10 cellular contexts compared by ENCODE assay signal in genomic region chr14:38207830-38208815, GRCh38. TPM values are rescaled to one million over a fixed set of nuclear protein-coding genes. Genes with fewer than 3 reads are reported as not detected.
DNase-seq lines count a peak whose midpoint lies in the region; ATAC-seq and TF ChIP-seq lines count a peak whose summit lies in the region.
"Had no signal": no experiment of that assay in that cellular context is flagged by ENCODE, and none has a peak within 500 bp of the region (broad histone marks: within the 10 kb centered on the region; RNA-seq: fewer than 3 reads in every experiment).

A gene with protein sequence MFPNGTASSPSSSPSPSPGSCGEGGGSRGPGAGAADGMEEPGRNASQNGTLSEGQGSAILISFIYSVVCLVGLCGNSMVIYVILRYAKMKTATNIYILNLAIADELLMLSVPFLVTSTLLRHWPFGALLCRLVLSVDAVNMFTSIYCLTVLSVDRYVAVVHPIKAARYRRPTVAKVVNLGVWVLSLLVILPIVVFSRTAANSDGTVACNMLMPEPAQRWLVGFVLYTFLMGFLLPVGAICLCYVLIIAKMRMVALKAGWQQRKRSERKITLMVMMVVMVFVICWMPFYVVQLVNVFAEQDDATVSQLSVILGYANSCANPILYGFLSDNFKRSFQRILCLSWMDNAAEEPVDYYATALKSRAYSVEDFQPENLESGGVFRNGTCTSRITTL (plus strand): TSS chr14:38207904. CDS start chr14:38209390, 1,486 bp downstream.

- no peak for TF ChIP-seq POLR2A in lower leg skin (IDR thresholded peaks at IDR 0.05)

- no peak for ATAC-seq in activated CD8-positive, alpha-beta memory T cell treated with anti-CD3 and anti-CD28 coated beads, Interleukin-2, amount 10 ng/mL, durations not matched to agents 7 days and 5 days
- ATAC-seq in central memory CD8-positive, alpha-beta T cell (replicated peaks; ENCODE audit: extremely low read depth, poor library complexity, severe bottlenecking): no peak

- H3K4me3 ChIP-seq in lower leg skin (ENCODE audit: low read depth, poor library complexity, severe bottlenecking): peak within 1 kb of the TSS; percentile 11

- peak within 1 kb of the TSS; percentile 25 for H3K27ac Mint-ChIP-seq in activated CD8-positive, alpha-beta memory T cell treated with anti-CD3 and anti-CD28 coated beads, Interleukin-2, amount 10 ng/mL, durations not matched to agents 7 days and 5 days
- H3K27ac Mint-ChIP-seq in central memory CD8-positive, alpha-beta T cell (ENCODE audit: low read depth): no peak within 1 kb of the TSS
- H3K27ac Mint-ChIP-seq in type B pancreatic cell: peak within 1 kb of the TSS; percentile 77

- CTCF ChIA-PET in activated CD8-positive, alpha-beta memory T cell treated with anti-CD3 and anti-CD28 coated beads, Interleukin-2, amount 10 ng/mL, durations not matched to agents 7 days and 5 days (lab: Charles Lee): interaction anchor here (1.1 kb wide), 1 partner anchor 11 kb away, joined by 3 read pairs; no protein-coding TSS in a partner anchor

- peaks cover 3% of the 10 kb centered on the region for H3K9me3 Mint-ChIP-seq in activated CD8-positive, alpha-beta memory T cell treated with anti-CD3 and anti-CD28 coated beads, Interleukin-2, amount 10 ng/mL, durations not matched to agents 7 days and 5 days (ENCODE audit: low read depth)
- H3K9me3 Mint-ChIP-seq in central memory CD8-positive, alpha-beta T cell: no peaks in the 10 kb centered on the region
- H3K9me3 Mint-ChIP-seq in type B pancreatic cell: no peaks in the 10 kb centered on the region

- H3K4me1 Mint-ChIP-seq in activated CD8-positive, alpha-beta memory T cell treated with anti-CD3 and anti-CD28 coated beads, Interleukin-2, amount 10 ng/mL, durations not matched to agents 7 days and 5 days: peaks cover 7% of the 10 kb centered on the region
- H3K4me1 Mint-ChIP-seq in central memory CD8-positive, alpha-beta T cell: peaks cover 25% of the 10 kb centered on the region
- H3K4me1 Mint-ChIP-seq in type B pancreatic cell (ENCODE audit: unreplicated experiment): peaks cover 10% of the 10 kb centered on the region

- H3K27me3 Mint-ChIP-seq in activated CD8-positive, alpha-beta memory T cell treated with anti-CD3 and anti-CD28 coated beads, Interleukin-2, amount 10 ng/mL, durations not matched to agents 7 days and 5 days: peaks cover 70% of the 10 kb centered on the region
- peaks cover 76% of the 10 kb centered on the region for H3K27me3 Mint-ChIP-seq in central memory CD8-positive, alpha-beta T cell
- peaks cover 84% of the 10 kb centered on the region for H3K27me3 Mint-ChIP-seq in type B pancreatic cell

- no peak within 1 kb of the TSS for H3K4me3 Mint-ChIP-seq in activated CD8-positive, alpha-beta memory T cell treated with anti-CD3 and anti-CD28 coated beads, Interleukin-2, amount 10 ng/mL, durations not matched to agents 7 days and 5 days
- H3K4me3 Mint-ChIP-seq in central memory CD8-positive, alpha-beta T cell: peak within 1 kb of the TSS; percentile 16
- peak within 1 kb of the TSS; percentile 88 for H3K4me3 Mint-ChIP-seq in type B pancreatic cell

- intact Hi-C loops in lower leg skin (cut with DNase I; ENCODE audit: low total_unique reads): no loop called here

- WGBS in lower leg skin, 2 donors: 0 to 3% methylated on average over 36 to 39 of the region's 51 CpGs

- DNase-seq in activated CD8-positive, alpha-beta memory T cell treated with anti-CD3 and anti-CD28 coated beads, Interleukin-2, amount 10 ng/mL, durations not matched to agents 7 days and 5 days: no peak
- no peak for DNase-seq in activated CD8-positive, alpha-beta memory T cell treated with anti-CD3 and anti-CD28 coated beads, Interleukin-2, amount 50 U/mL, for 48 hours
- DNase-seq in central memory CD8-positive, alpha-beta T cell (ENCODE audit: low spot score in 2 of 2): no peak
- DNase-seq in lower leg skin (ENCODE audit: low spot score in 2 of 2) (no peak), type B pancreatic cell (ENCODE audit: extremely low spot score, unreplicated experiment) (no peak), NCI-H1436 (lab: John Stamatoyannopoulos, UW) (no peak), T1000 (lab: John Stamatoyannopoulos, UW) (no peak), A172 (ENCODE audit: low spot score) (no peak)
- DNase-seq: DND-41 had no signal

- peaks cover 3% of the 10 kb centered on the region for H3K36me3 Mint-ChIP-seq in activated CD8-positive, alpha-beta memory T cell treated with anti-CD3 and anti-CD28 coated beads, Interleukin-2, amount 10 ng/mL, durations not matched to agents 7 days and 5 days
- H3K36me3 Mint-ChIP-seq in central memory CD8-positive, alpha-beta T cell (ENCODE audit: insufficient read depth): no peaks in the 10 kb centered on the region
- peaks cover 5% of the 10 kb centered on the region for H3K36me3 Mint-ChIP-seq in type B pancreatic cell

- no peak for TF ChIP-seq CTCF in lower leg skin (IDR thresholded peaks at IDR 0.05)
- TF ChIP-seq CTCF in type B pancreatic cell (conservative IDR thresholded peaks at IDR 0.05): no peak

RNA-seq across cellular contexts. Expression of the gene that starts here (rescaled TPM):
- total RNA-seq in activated CD8-positive, alpha-beta memory T cell treated with anti-CD3 and anti-CD28 coated beads, Interleukin-2, amount 10 ng/mL, durations not matched to agents 7 days and 5 days: not detected
- total RNA-seq in lower leg skin (1 to 10 TPM in 1 of 4 donors, under 1 TPM in 3; 0.07 to 1.2 (median 0.49) TPM), type B pancreatic cell (ENCODE audit: low replicate concordance) (11.0 and 31.8 TPM in 2 replicates)
- total RNA-seq in A172 (2014; rRNA removed; shearing (Covaris generic)): not detected in 2 replicates
- total RNA-seq: mononuclear cell had no signal
